In genomic region chr21:28332796-28333195, GRCh38 we compare ENCODE assay signal across 20 cellular contexts.
DNase-seq lines count a peak whose midpoint lies in the region; ATAC-seq and TF ChIP-seq lines count a peak whose summit lies in the region.
"Had no signal": no experiment of that assay in that cellular context is flagged by ENCODE, and none has a peak within 500 bp of the region (broad histone marks: within the 10 kb centered on the region; RNA-seq: fewer than 3 reads in every experiment).

No MANE protein-coding gene starts in this region.

- peaks cover 35% of the 10 kb centered on the region for H3K4me1 Mint-ChIP-seq in nephron
- H3K4me1 Mint-ChIP-seq: GM23338 had no signal

- H3K9me3 Mint-ChIP-seq in nephron: peaks cover 16% of the 10 kb centered on the region
- H3K9me3 Mint-ChIP-seq: CD4-positive, alpha-beta T cell had no signal

- H3K27ac ChIP-seq in angular gyrus (ENCODE audit: low read depth, low read length): peak overlapping the region; percentile 99
- H3K27ac ChIP-seq in temporal lobe (ENCODE audit: low read depth, low read length): peak overlapping the region; percentile 99
- H3K27ac ChIP-seq: BLaER1 had no signal

- H3K27ac Mint-ChIP-seq in nephron: peak overlapping the region; percentile 50 to 93 (median 59)
- H3K27ac Mint-ChIP-seq: CD4-positive, alpha-beta T cell; GM23338 had no signal

- H3K36me3 Mint-ChIP-seq in nephron (ENCODE audit: low read depth): peaks cover 4% of the 10 kb centered on the region

- DNase-seq in globus pallidus (ENCODE audit: low spot score) (peak; percentile 86), NCI-H69 (lab: John Stamatoyannopoulos, UW) (no peak), OCI-M1 (lab: John Stamatoyannopoulos, UW) (no peak), NAMALWA (ENCODE audit: low spot score) (no peak)
- DNase-seq: CD4-positive, alpha-beta T cell; COR-L47; DMS79; NCI-H1105 treated with DMSO at 0.1 percent for 48 hours; NCI-H1694; NCI-H2081; NCI-H2171 treated with DMSO at 0.1 percent for 48 hours; NCI-H524 treated with DMSO at 0.1 percent for 48 hours; PC-3; Right ventricle myocardium superior had no signal

- ATAC-seq in HG02981 (IDR thresholded peaks at IDR 0.05; ENCODE audit: unreplicated experiment): no peak
- ATAC-seq: GM23338, PC-3 had no signal

- no peaks in the 10 kb centered on the region for H3K27me3 Mint-ChIP-seq in nephron (ENCODE audit: low read depth)

- H3K4me3 Mint-ChIP-seq in nephron: no peak overlapping the region
- H3K4me3 Mint-ChIP-seq: CD4-positive, alpha-beta T cell; GM23338 had no signal

- no peak for TF ChIP-seq CTCF in nephron (IDR thresholded peaks at IDR 0.05; ENCODE audit: unreplicated experiment in 3 of 3)
